Comparison of ENCODE assay signal across 1 cellular context in the genomic region with DNA sequence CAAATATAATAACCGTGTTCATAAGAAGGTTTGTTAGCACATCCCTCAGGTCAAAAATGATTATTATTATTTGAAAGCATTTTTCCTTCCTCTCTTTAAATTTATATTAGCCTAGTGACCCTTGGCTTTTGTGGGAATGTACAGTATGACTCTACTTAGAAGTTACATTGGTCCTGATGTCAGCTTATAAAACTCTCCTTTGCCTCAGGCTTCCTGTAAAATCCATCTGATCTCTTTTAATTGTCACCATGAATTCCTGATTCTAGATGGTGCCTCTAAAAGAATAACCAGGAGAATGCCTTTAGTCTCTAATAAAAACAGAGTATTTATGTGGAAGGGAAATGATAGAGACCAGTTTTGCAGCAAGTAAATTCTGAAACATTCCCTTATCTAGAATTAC.
TF ChIP-seq lines count a peak whose summit lies in the region.

No MANE protein-coding gene starts in this region.

TF ChIP-seq in SK-N-SH treated with all-trans-retinoic acid at 6 μM for 48 hours, 23 proteins besides CTCF, POLR2A, EP300 and RAD21 (continued from another document):
- TF ChIP-seq, protein P1, sequence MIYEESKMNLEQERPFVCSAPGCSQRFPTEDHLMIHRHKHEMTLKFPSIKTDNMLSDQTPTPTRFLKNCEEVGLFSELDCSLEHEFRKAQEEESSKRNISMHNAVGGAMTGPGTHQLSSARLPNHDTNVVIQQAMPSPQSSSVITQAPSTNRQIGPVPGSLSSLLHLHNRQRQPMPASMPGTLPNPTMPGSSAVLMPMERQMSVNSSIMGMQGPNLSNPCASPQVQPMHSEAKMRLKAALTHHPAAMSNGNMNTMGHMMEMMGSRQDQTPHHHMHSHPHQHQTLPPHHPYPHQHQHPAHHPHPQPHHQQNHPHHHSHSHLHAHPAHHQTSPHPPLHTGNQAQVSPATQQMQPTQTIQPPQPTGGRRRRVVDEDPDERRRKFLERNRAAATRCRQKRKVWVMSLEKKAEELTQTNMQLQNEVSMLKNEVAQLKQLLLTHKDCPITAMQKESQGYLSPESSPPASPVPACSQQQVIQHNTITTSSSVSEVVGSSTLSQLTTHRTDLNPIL (CRISPR knock-in tag; IDR thresholded peaks at IDR 0.05; ENCODE audit: low read depth), result no peak
- no peak for TF ChIP-seq ZC3H10 (CRISPR knock-in tag; IDR thresholded peaks at IDR 0.05)
- no peak for TF ChIP-seq ZNF70 (CRISPR knock-in tag; IDR thresholded peaks at IDR 0.05)
- TF ChIP-seq OSR1 (CRISPR knock-in tag; IDR thresholded peaks at IDR 0.05), result no peak
- TF ChIP-seq, protein P2, sequence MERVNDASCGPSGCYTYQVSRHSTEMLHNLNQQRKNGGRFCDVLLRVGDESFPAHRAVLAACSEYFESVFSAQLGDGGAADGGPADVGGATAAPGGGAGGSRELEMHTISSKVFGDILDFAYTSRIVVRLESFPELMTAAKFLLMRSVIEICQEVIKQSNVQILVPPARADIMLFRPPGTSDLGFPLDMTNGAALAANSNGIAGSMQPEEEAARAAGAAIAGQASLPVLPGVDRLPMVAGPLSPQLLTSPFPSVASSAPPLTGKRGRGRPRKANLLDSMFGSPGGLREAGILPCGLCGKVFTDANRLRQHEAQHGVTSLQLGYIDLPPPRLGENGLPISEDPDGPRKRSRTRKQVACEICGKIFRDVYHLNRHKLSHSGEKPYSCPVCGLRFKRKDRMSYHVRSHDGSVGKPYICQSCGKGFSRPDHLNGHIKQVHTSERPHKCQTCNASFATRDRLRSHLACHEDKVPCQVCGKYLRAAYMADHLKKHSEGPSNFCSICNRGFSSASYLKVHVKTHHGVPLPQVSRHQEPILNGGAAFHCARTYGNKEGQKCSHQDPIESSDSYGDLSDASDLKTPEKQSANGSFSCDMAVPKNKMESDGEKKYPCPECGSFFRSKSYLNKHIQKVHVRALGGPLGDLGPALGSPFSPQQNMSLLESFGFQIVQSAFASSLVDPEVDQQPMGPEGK (CRISPR knock-in tag; IDR thresholded peaks at IDR 0.05; ENCODE audit: borderline replicate concordance), result no peak
